28 cellular contexts compared by ENCODE assay signal in the genomic region with DNA sequence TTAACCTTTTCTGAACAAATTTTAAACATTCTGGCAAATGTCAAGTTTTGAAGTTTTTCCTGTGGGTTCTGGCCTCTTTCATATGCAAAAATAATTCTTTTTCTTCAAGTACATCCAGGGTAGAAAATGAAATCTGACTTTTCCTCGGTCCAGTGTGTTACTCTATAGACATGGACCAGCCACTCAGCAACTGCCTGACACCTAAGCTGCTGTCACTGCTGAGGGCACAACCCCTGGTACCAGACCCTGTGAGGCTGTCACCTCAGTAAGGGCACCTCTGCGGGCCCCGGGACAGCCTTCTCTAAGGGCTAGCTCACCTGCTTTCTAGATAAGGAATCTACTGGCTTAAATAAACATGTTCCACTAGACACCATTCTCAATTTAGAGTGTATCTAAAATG. TPM values are rescaled to one million over a fixed set of nuclear protein-coding genes. Genes with fewer than 3 reads are reported as not detected.
DNase-seq lines count a peak whose midpoint lies in the region; ATAC-seq and TF ChIP-seq lines count a peak whose summit lies in the region.
"Had no signal": no experiment of that assay in that cellular context is flagged by ENCODE, and none has a peak within 500 bp of the region (broad histone marks: within the 10 kb centered on the region; RNA-seq: fewer than 3 reads in every experiment).

No MANE protein-coding gene starts in this region.

- ATAC-seq in CD8-positive, alpha-beta T cell = no peak
- ATAC-seq: stimulated activated effector memory CD8-positive, alpha-beta T cell treated with anti-CD3 and anti-CD28 coated beads, Interleukin-12 subunit alpha, Interleukin-12 subunit beta, amount 100 ng/mL, for 72 hours had no signal

- H3K9me3 ChIP-seq in CD8-positive, alpha-beta T cell (ENCODE audit: low read length) = no peaks in the 10 kb centered on the region
- no peaks in the 10 kb centered on the region for H3K9me3 ChIP-seq in stomach smooth muscle (ENCODE audit: control insufficient read depth in 2 of 2, low read length in 2 of 2)

- no peak overlapping the region for H3K27ac ChIP-seq in CD8-positive, alpha-beta T cell (ENCODE audit: low read depth, low read length)
- peak overlapping the region; percentile 27; the same call in 1 of the 2 replicates for H3K27ac ChIP-seq in VCaP
- H3K27ac ChIP-seq in stomach smooth muscle (ENCODE audit: low read length) = peak overlapping the region; percentile 79
- H3K27ac ChIP-seq: epithelial cell of prostate, PC-9 had no signal

- H3K4me1 ChIP-seq in CD8-positive, alpha-beta T cell (ENCODE audit: insufficient read depth, low read length) = no peaks in the 10 kb centered on the region
- H3K4me1 ChIP-seq in stomach smooth muscle (ENCODE audit: control insufficient read depth, insufficient read depth, low read length) = peaks cover 33% of the 10 kb centered on the region

- CTCF ChIA-PET in CD8-positive, alpha-beta T cell (lab: Charles Lee) = interaction anchor here (0.6 kb wide), 1 partner anchor 636 kb away, joined by 3 read pairs; no protein-coding TSS in a partner anchor

- POLR2A ChIA-PET in CD8-positive, alpha-beta T cell (lab: Charles Lee) = no interaction called here

- TF ChIP-seq CTCF in CD8-positive, alpha-beta T cell (IDR thresholded peaks at IDR 0.05) = no peak
- TF ChIP-seq CTCF in VCaP (conservative IDR thresholded peaks at IDR 0.05) = no peak

- H3K4me3 Mint-ChIP-seq in CD8-positive, alpha-beta T cell = no peak overlapping the region
- H3K4me3 Mint-ChIP-seq in immature natural killer cell = no peak overlapping the region
- H3K4me3 Mint-ChIP-seq: B cell; naive B cell; stimulated activated effector memory CD8-positive, alpha-beta T cell treated with anti-CD3 and anti-CD28 coated beads, Interleukin-12 subunit alpha, Interleukin-12 subunit beta, amount 100 ng/mL, for 72 hours had no signal

- H3K27me3 Mint-ChIP-seq in CD8-positive, alpha-beta T cell (ENCODE audit: low read depth) = no peaks in the 10 kb centered on the region
- H3K27me3 Mint-ChIP-seq in immature natural killer cell (ENCODE audit: low read depth in 3 of 3) = peaks cover 2 to 11% (median 3%) of the 10 kb centered on the region in 3 donors
- H3K27me3 Mint-ChIP-seq: B cell, naive B cell had no signal

- H3K36me3 ChIP-seq in CD8-positive, alpha-beta T cell (ENCODE audit: insufficient read depth, low read length) = peaks cover 16% of the 10 kb centered on the region
- H3K36me3 ChIP-seq in stomach smooth muscle (ENCODE audit: control insufficient read depth in 2 of 2, insufficient read depth in 2 of 2, low read length in 2 of 2) = peaks cover 4 to 33% of the 10 kb centered on the region in 2 donors

- H3K36me3 Mint-ChIP-seq in CD8-positive, alpha-beta T cell = peaks cover 52% of the 10 kb centered on the region
- peaks cover 11 to 43% (median 14%) of the 10 kb centered on the region in 3 donors for H3K36me3 Mint-ChIP-seq in immature natural killer cell

- intact Hi-C loops in CD8-positive, alpha-beta T cell (cut with DNase I, micrococcal nuclease) = no loop called here

- no peaks in the 10 kb centered on the region for H3K27me3 ChIP-seq in CD8-positive, alpha-beta T cell (ENCODE audit: insufficient read depth, low read length)
- no peaks in the 10 kb centered on the region for H3K27me3 ChIP-seq in stomach smooth muscle (ENCODE audit: control insufficient read depth in 1 of 2, insufficient read depth in 2 of 2, low read length in 2 of 2)

- DNase-seq in CD8-positive, alpha-beta T cell = no peak
- DNase-seq in immature natural killer cell (no peak), NCI-H1417 (lab: John Stamatoyannopoulos, UW) (no peak), H4 (ENCODE audit: low spot score) (no peak), GM19238 (ENCODE audit: insufficient read length, low spot score) (no peak)
- DNase-seq: ACHN; activated CD4-positive, alpha-beta T cell treated with anti-CD3 and anti-CD28 coated beads for 4 hours; activated effector memory CD4-positive, alpha-beta T cell treated with Interleukin-2 at 50 U/mL for 16 hours; activated T-cell treated with anti-CD3 and anti-CD28 coated beads for 4 hours; caudate nucleus; cortex of kidney; effector memory CD4-positive, alpha-beta T cell; glutamatergic neuron; GOT3; islet precursor cell; midbrain; naive B cell; NCI-H1105; NCI-H2029; NCI-H510A treated with DMSO at 0.1 percent for 48 hours; NK-92 treated with Interleukin-12 subunit alpha and Interleukin-12 subunit beta, amount 100 ng/mL, for 24 hours; PC-9; SHP77 had no signal

- no peaks in the 10 kb centered on the region for H3K9me3 Mint-ChIP-seq in CD8-positive, alpha-beta T cell
- no peaks in the 10 kb centered on the region for H3K9me3 Mint-ChIP-seq in immature natural killer cell
- H3K9me3 Mint-ChIP-seq: stimulated activated effector memory CD8-positive, alpha-beta T cell treated with anti-CD3 and anti-CD28 coated beads, Interleukin-12 subunit alpha, Interleukin-12 subunit beta, amount 100 ng/mL, for 72 hours had no signal

- H3K4me1 Mint-ChIP-seq in CD8-positive, alpha-beta T cell (ENCODE audit: low read depth) = no peaks in the 10 kb centered on the region
- H3K4me1 Mint-ChIP-seq in immature natural killer cell = no peaks in the 10 kb centered on the region
- H3K4me1 Mint-ChIP-seq: B cell; stimulated activated effector memory CD8-positive, alpha-beta T cell treated with anti-CD3 and anti-CD28 coated beads, Interleukin-12 subunit alpha, Interleukin-12 subunit beta, amount 100 ng/mL, for 72 hours had no signal

- peak overlapping the region; percentile 16 for H3K27ac Mint-ChIP-seq in CD8-positive, alpha-beta T cell
- peak overlapping the region in 5 of 6 donors; percentile 17 to 73 (median 57) for H3K27ac Mint-ChIP-seq in immature natural killer cell
- H3K27ac Mint-ChIP-seq: B cell; stimulated activated effector memory CD8-positive, alpha-beta T cell treated with anti-CD3 and anti-CD28 coated beads, Interleukin-12 subunit alpha, Interleukin-12 subunit beta, amount 100 ng/mL, for 72 hours had no signal

- no peak overlapping the region for H3K4me3 ChIP-seq in CD8-positive, alpha-beta T cell (ENCODE audit: low read depth, low read length)
- no peak overlapping the region for H3K4me3 ChIP-seq in stomach smooth muscle (ENCODE audit: low read length in 2 of 2)
- H3K4me3 ChIP-seq: PC-9 had no signal

- no peak overlapping the region for H3K9ac ChIP-seq in stomach smooth muscle (ENCODE audit: low read length in 2 of 2)

RNA-seq across cellular contexts. Expression of a gene that starts 33.8 kb away (rescaled TPM):
- total RNA-seq in CD8-positive, alpha-beta T cell = 10 to 100 TPM; 42.5 to 51.7 TPM
- 10 to 100 TPM; 13.9 to 54.6 (median 14.5) TPM for polyA plus RNA-seq in immature natural killer cell
- 8.6 and 12.9 TPM in 2 replicates for total RNA-seq in H4 (2014; rRNA removed; shearing (Covaris generic))

RNA-seq across cellular contexts. Expression of a gene that starts 36.0 kb away (rescaled TPM):
- total RNA-seq in CD8-positive, alpha-beta T cell = 1 to 10 TPM; 3.2 to 3.3 TPM
- 100 to 1,000 TPM in 2 of 3 donors, 10 to 100 TPM in 1; 72.9 to 100 (median 100) TPM for polyA plus RNA-seq in immature natural killer cell
- total RNA-seq in H4 (2014; rRNA removed; shearing (Covaris generic)) = 0.52 and 0.64 TPM in 2 replicates

RNA-seq across cellular contexts. Expression of a gene that starts 57.5 kb away (rescaled TPM):
- total RNA-seq in CD8-positive, alpha-beta T cell = 10 to 100 TPM; 20.8 to 21.5 TPM
- polyA plus RNA-seq in immature natural killer cell = 100 to 1,000 TPM; 119 to 227 (median 178) TPM
- total RNA-seq in H4 (2014; rRNA removed; shearing (Covaris generic)) = 33.6 and 38.7 TPM in 2 replicates
